Comparison of ENCODE assay signal across 2 cellular contexts in genomic region chr7:31022726-31023125, GRCh38.
TF ChIP-seq lines count a peak whose summit lies in the region.

No MANE protein-coding gene starts in this region.

TF ChIP-seq in GM23338, 12 proteins besides CTCF, POLR2A, EP300 and RAD21:
- TF ChIP-seq REST (IDR thresholded peaks at IDR 0.05; ENCODE audit: unreplicated experiment): no peak

TF ChIP-seq in WTC11, 78 proteins besides CTCF, POLR2A, EP300 and RAD21 (continued from another document):
- no peak for TF ChIP-seq NFYB (CRISPR knock-in tag; conservative IDR thresholded peaks at IDR 0.05; ENCODE audit: low read depth)
- no peak for TF ChIP-seq FOXK1 (CRISPR knock-in tag; IDR thresholded peaks at IDR 0.05)
- no peak for TF ChIP-seq USF1 (CRISPR knock-in tag; IDR thresholded peaks at IDR 0.05)
- TF ChIP-seq TEAD1 (CRISPR knock-in tag; IDR thresholded peaks at IDR 0.05): no peak
- no peak for TF ChIP-seq ZNF263 (CRISPR knock-in tag; IDR thresholded peaks at IDR 0.05; ENCODE audit: low read depth)
- TF ChIP-seq CBFB (CRISPR knock-in tag; IDR thresholded peaks at IDR 0.05; ENCODE audit: low read depth): no peak
- TF ChIP-seq TCF7 (CRISPR knock-in tag; IDR thresholded peaks at IDR 0.05; ENCODE audit: low read depth): no peak
- no peak for TF ChIP-seq ETV6 (CRISPR knock-in tag; IDR thresholded peaks at IDR 0.05)
- TF ChIP-seq FOXP4 (CRISPR knock-in tag; IDR thresholded peaks at IDR 0.05): no peak
- no peak for TF ChIP-seq FOXP1 (CRISPR knock-in tag; IDR thresholded peaks at IDR 0.05; ENCODE audit: borderline replicate concordance)
- no peak for TF ChIP-seq MAX (CRISPR knock-in tag; IDR thresholded peaks at IDR 0.05)
- no peak for TF ChIP-seq NR3C1 (CRISPR knock-in tag; conservative IDR thresholded peaks at IDR 0.05; ENCODE audit: low read depth)
- TF ChIP-seq FOXJ3 (CRISPR knock-in tag; IDR thresholded peaks at IDR 0.05; ENCODE audit: borderline replicate concordance): no peak
- no peak for TF ChIP-seq ZNF396 (CRISPR knock-in tag; IDR thresholded peaks at IDR 0.05; ENCODE audit: borderline replicate concordance)
- no peak for TF ChIP-seq NR2C2 (CRISPR knock-in tag; IDR thresholded peaks at IDR 0.05)
